17 cellular contexts compared by ENCODE assay signal in the genomic region with DNA sequence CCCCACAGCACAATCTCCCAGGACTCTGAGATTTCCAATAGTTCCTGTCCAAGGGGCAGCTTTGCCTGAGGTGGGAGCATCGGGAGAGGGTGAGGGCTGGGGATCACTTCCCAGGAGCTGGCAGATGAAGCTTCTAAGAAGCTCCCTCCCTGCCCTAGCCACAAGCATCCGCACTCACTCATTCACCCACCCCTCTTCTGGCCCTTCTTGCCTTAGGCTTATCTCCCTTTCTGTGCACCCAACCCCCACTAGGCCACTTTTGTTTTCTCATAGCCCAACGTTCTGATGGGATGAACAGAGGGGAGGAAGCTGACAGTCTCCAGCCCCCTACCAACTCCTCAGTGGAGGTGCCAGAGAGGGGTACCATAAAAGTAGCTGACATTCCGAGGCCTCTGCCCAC. TPM values are rescaled to one million over a fixed set of nuclear protein-coding genes. Genes with fewer than 3 reads are reported as not detected.
DNase-seq lines count a peak whose midpoint lies in the region; ATAC-seq and TF ChIP-seq lines count a peak whose summit lies in the region.
"Had no signal": no experiment of that assay in that cellular context is flagged by ENCODE, and none has a peak within 500 bp of the region (broad histone marks: within the 10 kb centered on the region; RNA-seq: fewer than 3 reads in every experiment).

No MANE protein-coding gene starts in this region.

- no peak overlapping the region for H3K23ac ChIP-seq in mesenchymal stem cell (ENCODE audit: low read length in 2 of 2)

- in situ Hi-C loops in GM13977 (cut with MboI; ENCODE audit: low pct_unique_long_range_greater_than_20kb, low sequenced_read_pairs, unreplicated experiment) = loop anchor here (10.0 kb wide), 1 partner anchor 177 kb away; no protein-coding TSS in a partner anchor

- H3K4me1 ChIP-seq in mesenchymal stem cell (ENCODE audit: control insufficient read depth, insufficient read depth, low read depth, low read length) (peaks cover 21% of the 10 kb centered on the region), OCI-LY7 (ENCODE audit: insufficient read depth, low read length, poor library complexity, severe bottlenecking) (peaks cover 10% of the 10 kb centered on the region)

- H3K9me2 ChIP-seq in OCI-LY7 (ENCODE audit: insufficient read depth, low read length) = no peaks in the 10 kb centered on the region

- H3K4ac ChIP-seq in mesenchymal stem cell (ENCODE audit: low read depth in 1 of 2, low read length in 2 of 2) = no peak overlapping the region

- DNase-seq in activated CD4-positive, alpha-beta T cell treated with anti-CD3 and anti-CD28 coated beads, Interleukin-2, amount 10 ng/mL, durations not matched to agents 7 days and 5 days = peak; percentile 5
- DNase-seq in activated CD4-positive, alpha-beta T cell treated with anti-CD3 and anti-CD28 coated beads for 1 hour = no peak
- DNase-seq in left lobe of liver (ENCODE audit: low spot score) (peak; percentile 15), substantia nigra (lab: John Stamatoyannopoulos, UW) (no peak), mesenchymal stem cell (no peak), OCI-LY7 (ENCODE audit: low spot score) (no peak), GM13977 (ENCODE audit: low spot score) (no peak)
- DNase-seq: activated B cell treated with CpG ODN at 0.5 μM for 24 hours; activated gamma-delta T cell treated with Interleukin-2 at 50 U/mL for 16 hours; CD8-positive, alpha-beta memory T cell; Kasumi-1; NCI-H1436 treated with DMSO at 0.1 percent for 48 hours; PC-9 had no signal

- H3K4me3 Mint-ChIP-seq in activated CD4-positive, alpha-beta T cell treated with anti-CD3 and anti-CD28 coated beads, Interleukin-2, amount 10 ng/mL, durations not matched to agents 7 days and 5 days = no peak overlapping the region
- H3K4me3 Mint-ChIP-seq: activated B cell treated with CpG ODN at 0.5 μM for 24 hours; CD8-positive, alpha-beta memory T cell had no signal

- H4K8ac ChIP-seq in mesenchymal stem cell (ENCODE audit: low read length) = no peak overlapping the region

- H3K9ac ChIP-seq in mesenchymal stem cell (ENCODE audit: low read length) = no peak overlapping the region

- no peak for TF ChIP-seq CTCF in OCI-LY7 (conservative IDR thresholded peaks at IDR 0.05; ENCODE audit: low read length)
- TF ChIP-seq CTCF in GM13977 (IDR thresholded peaks at IDR 0.05; ENCODE audit: extremely low read depth, insufficient read depth, missing control alignments) = no peak

- no peak overlapping the region for H4K91ac ChIP-seq in mesenchymal stem cell (ENCODE audit: low read length)

- no peaks in the 10 kb centered on the region for H3K79me1 ChIP-seq in mesenchymal stem cell (replicated peaks; ENCODE audit: low read length, poor library complexity, severe bottlenecking)

- H3K27ac ChIP-seq in cingulate gyrus (ENCODE audit: low read depth, low read length) (peak overlapping the region; percentile 99), substantia nigra (ENCODE audit: low read depth, low read length, poor library complexity, severe bottlenecking) (peak overlapping the region; percentile 98), mesenchymal stem cell (ENCODE audit: low read length, poor library complexity, severe bottlenecking) (no peak overlapping the region), OCI-LY7 (ENCODE audit: low read depth, low read length, poor library complexity, severe bottlenecking) (no peak overlapping the region)
- H3K27ac ChIP-seq: A549, PC-9 had no signal

- CTCF ChIA-PET in activated CD4-positive, alpha-beta T cell treated with anti-CD3 and anti-CD28 coated beads, Interleukin-2, amount 10 ng/mL, durations not matched to agents 7 days and 5 days (lab: Charles Lee) = interaction anchor here (0.7 to 4.3 kb wide), 7 partner anchors 34 to 217 kb away, joined by 3 to 60 read pairs (median 4); no protein-coding TSS in a partner anchor
- CTCF ChIA-PET in OCI-LY7 (lab: Charles Lee; ENCODE audit: unreplicated experiment) = interaction anchor here (0.5 to 1.6 kb wide), 8 partner anchors 8 to 190 kb away, joined by 3 to 6 read pairs (median 4); partner anchors contain the start of gene GNPDA1

- peaks cover 21% of the 10 kb centered on the region for H3K4me1 Mint-ChIP-seq in activated CD4-positive, alpha-beta T cell treated with anti-CD3 and anti-CD28 coated beads, Interleukin-2, amount 10 ng/mL, durations not matched to agents 7 days and 5 days

- peaks cover 79 to 84% of the 10 kb centered on the region in 2 experiments for H3K27me3 ChIP-seq in mesenchymal stem cell (ENCODE audit: control insufficient read depth in 1 of 2, insufficient read depth in 1 of 2, low read length in 2 of 2)

- no peak overlapping the region for H2BK120ac ChIP-seq in mesenchymal stem cell (ENCODE audit: low read depth, low read length)

- H2BK5ac ChIP-seq in mesenchymal stem cell (ENCODE audit: low read depth, low read length, poor library complexity, severe bottlenecking) = no peak overlapping the region

- no TSS peak for BruUV-seq in OCI-LY7 (replicated peaks; lab: Mats Ljungman, UMichigan)

- H3K18ac ChIP-seq in mesenchymal stem cell (ENCODE audit: low read depth in 1 of 2, low read length in 2 of 2) = no peak overlapping the region

- H3K9me3 Mint-ChIP-seq in activated CD4-positive, alpha-beta T cell treated with anti-CD3 and anti-CD28 coated beads, Interleukin-2, amount 10 ng/mL, durations not matched to agents 7 days and 5 days = no peaks in the 10 kb centered on the region
- H3K9me3 Mint-ChIP-seq: activated B cell treated with CpG ODN at 0.5 μM for 24 hours; CD8-positive, alpha-beta memory T cell had no signal

- H2AK5ac ChIP-seq in mesenchymal stem cell (ENCODE audit: low read length, severe bottlenecking) = no peak overlapping the region

- H2AFZ ChIP-seq in mesenchymal stem cell (ENCODE audit: low read depth, low read length) (no peak overlapping the region), OCI-LY7 (ENCODE audit: low read length) (no peak overlapping the region)
- H2AFZ ChIP-seq: PC-9 had no signal

- no peak overlapping the region for H3K14ac ChIP-seq in mesenchymal stem cell (ENCODE audit: low read length in 2 of 2)

- H3K4me3 ChIP-seq in mesenchymal stem cell (ENCODE audit: insufficient read depth in 1 of 2, low read depth in 1 of 2, low read length in 2 of 2) (no peak overlapping the region), OCI-LY7 (ENCODE audit: low read depth, low read length, poor library complexity, severe bottlenecking) (no peak overlapping the region)
- H3K4me3 ChIP-seq: A549, PC-9, suprapubic skin had no signal

- no peak overlapping the region for H2BK15ac ChIP-seq in mesenchymal stem cell (ENCODE audit: low read depth, poor library complexity, severe bottlenecking)

- no peaks in the 10 kb centered on the region for H3K36me3 Mint-ChIP-seq in activated CD4-positive, alpha-beta T cell treated with anti-CD3 and anti-CD28 coated beads, Interleukin-2, amount 10 ng/mL, durations not matched to agents 7 days and 5 days (ENCODE audit: low read depth)
- H3K36me3 Mint-ChIP-seq: CD8-positive, alpha-beta memory T cell had no signal

- no peaks in the 10 kb centered on the region for H3K79me2 ChIP-seq in OCI-LY7 (ENCODE audit: insufficient read depth, low read depth, low read length)

- POLR2A ChIA-PET in activated CD4-positive, alpha-beta T cell treated with anti-CD3 and anti-CD28 coated beads, Interleukin-2, amount 10 ng/mL, durations not matched to agents 7 days and 5 days (lab: Charles Lee) = no interaction called here
- POLR2A ChIA-PET in OCI-LY7 (lab: Charles Lee) = interaction anchor here (0.7 to 1.7 kb wide), 4 partner anchors 8 to 186 kb away, joined by 3 to 5 read pairs (median 3); no protein-coding TSS in a partner anchor

- H3K27ac Mint-ChIP-seq in activated CD4-positive, alpha-beta T cell treated with anti-CD3 and anti-CD28 coated beads, Interleukin-2, amount 10 ng/mL, durations not matched to agents 7 days and 5 days = no peak overlapping the region
- H3K27ac Mint-ChIP-seq: activated B cell treated with CpG ODN at 0.5 μM for 24 hours; CD8-positive, alpha-beta memory T cell; progenitor cell of endocrine pancreas had no signal

- H3K4me2 ChIP-seq in mesenchymal stem cell (ENCODE audit: low read length, poor library complexity, severe bottlenecking) (no peak overlapping the region), OCI-LY7 (ENCODE audit: low read length) (no peak overlapping the region)
- H3K4me2 ChIP-seq: PC-9 had no signal

- no peak overlapping the region for H2BK12ac ChIP-seq in mesenchymal stem cell (ENCODE audit: low read length in 2 of 2)

- intact Hi-C loops in OCI-LY7 (cut with micrococcal nuclease; ENCODE audit: unreplicated experiment) = no loop called here

- 31% methylated on average over 2 of the region's 4 CpGs for WGBS in mesenchymal stem cell

- H3K36me3 ChIP-seq in mesenchymal stem cell (ENCODE audit: control insufficient read depth in 1 of 2, insufficient read depth in 2 of 2, low read depth in 1 of 2, low read length in 2 of 2) (no peaks in the 10 kb centered on the region), OCI-LY7 (ENCODE audit: insufficient read depth, low read length) (no peaks in the 10 kb centered on the region)
- H3K36me3 ChIP-seq: suprapubic skin had no signal

- no peaks in the 10 kb centered on the region for H3K9me3 ChIP-seq in mesenchymal stem cell (ENCODE audit: control insufficient read depth, low read length)
- no peaks in the 10 kb centered on the region for H3K9me3 ChIP-seq in OCI-LY7 (ENCODE audit: low read length)
- H3K9me3 ChIP-seq: A549, suprapubic skin had no signal

- H3K27me3 Mint-ChIP-seq in activated CD4-positive, alpha-beta T cell treated with anti-CD3 and anti-CD28 coated beads, Interleukin-2, amount 10 ng/mL, durations not matched to agents 7 days and 5 days = peaks cover 74% of the 10 kb centered on the region

- no peaks in the 10 kb centered on the region for H4K20me1 ChIP-seq in OCI-LY7 (ENCODE audit: insufficient read depth, low read length)

- no peak for ATAC-seq in left lobe of liver
- ATAC-seq: A549 had no signal

RNA-seq across cellular contexts. Expression of gene PCDH1, which starts 3.7 kb away (rescaled TPM):
- not detected for total RNA-seq in activated CD4-positive, alpha-beta T cell treated with anti-CD3 and anti-CD28 coated beads, Interleukin-2, amount 10 ng/mL, durations not matched to agents 7 days and 5 days
- total RNA-seq in left lobe of liver (33.2 TPM), OCI-LY7 (2022) (0.41 TPM in 1 of 2 replicates, not detected in the other)
- polyA plus RNA-seq in mesenchymal stem cell (2013, experiment 1 of 2) = 2.1 TPM
- polyA plus RNA-seq in mesenchymal stem cell (2013, experiment 2 of 2) = 2.0 TPM
- total RNA-seq in OCI-LY7 (2014; rRNA removed; shearing (Covaris generic)) = not detected in 2 replicates
- total RNA-seq: activated B cell treated with CpG ODN at 0.5 μM for 24 hours; CD8-positive, alpha-beta memory T cell had no signal

RNA-seq across cellular contexts. Expression of gene DELE1, which starts 41.8 kb away (rescaled TPM):
- 10 to 100 TPM; 71.5 to 72.1 TPM for total RNA-seq in activated CD4-positive, alpha-beta T cell treated with anti-CD3 and anti-CD28 coated beads, Interleukin-2, amount 10 ng/mL, durations not matched to agents 7 days and 5 days
- 37.8 TPM for total RNA-seq in left lobe of liver
- polyA plus RNA-seq in mesenchymal stem cell (2013, experiment 1 of 2) = 36.7 TPM
- 36.2 TPM for polyA plus RNA-seq in mesenchymal stem cell (2013, experiment 2 of 2)
- 67.9 and 81.2 TPM in 2 replicates for total RNA-seq in OCI-LY7 (2014; rRNA removed; shearing (Covaris generic))
- total RNA-seq in OCI-LY7 (2022) = 78.5 and 89.4 TPM in 2 replicates

Comparison
In these comparisons a context has a peak if more than half of its experiments do, and no peak if none do; other contexts are left out.
1. DNase-seq: peak in activated CD4-positive, alpha-beta T cell treated with anti-CD3 and anti-CD28 coated beads, Interleukin-2, amount 10 ng/mL, durations not matched to agents 7 days and 5 days (single experiment) and left lobe of liver (single experiment); none in activated CD4-positive, alpha-beta T cell treated with anti-CD3 and anti-CD28 coated beads for 1 hour (single experiment), substantia nigra (0 of 49), mesenchymal stem cell (single experiment), OCI-LY7 (single experiment) and GM13977 (single experiment).
2. H3K27ac ChIP-seq: peak in cingulate gyrus (single experiment) and substantia nigra (single experiment); none in mesenchymal stem cell (single experiment) and OCI-LY7 (single experiment).
3. RNA of gene PCDH1, which starts 3.7 kb away (total RNA-seq): 33.2 TPM in left lobe of liver (single experiment); 0.41 TPM in OCI-LY7 and not detected in activated CD4-positive, alpha-beta T cell treated with anti-CD3 and anti-CD28 coated beads, Interleukin-2, amount 10 ng/mL, durations not matched to agents 7 days and 5 days; every median in the first group is over 10 times any median in the second.